ENCODE assay signal across 23 cellular contexts in genomic region chr7:103805376-103805775, GRCh38.
DNase-seq lines count a peak whose midpoint lies in the region; ATAC-seq and TF ChIP-seq lines count a peak whose summit lies in the region.
"Had no signal": no experiment of that assay in that cellular context is flagged by ENCODE, and none has a peak within 500 bp of the region (broad histone marks: within the 10 kb centered on the region; RNA-seq: fewer than 3 reads in every experiment).

No MANE protein-coding gene starts in this region.

- H3K9me2 ChIP-seq in GM23338 (ENCODE audit: insufficient read depth): no peaks in the 10 kb centered on the region

- peaks cover 25% of the 10 kb centered on the region for H3K4me1 Mint-ChIP-seq in GM23338

- 0 out of 2 replicates have a peak overlapping the region, but pooled peaks have one; percentile 28 for H2AFZ ChIP-seq in GM23338
- H2AFZ ChIP-seq: PC-9 had no signal

- H3K36me3 ChIP-seq in GM23338 (ENCODE audit: insufficient read depth): no peaks in the 10 kb centered on the region
- no peaks in the 10 kb centered on the region for H3K36me3 ChIP-seq in brain microvascular endothelial cell (replicated peaks)

- H3K27me3 ChIP-seq in GM23338 (ENCODE audit: insufficient read depth) (no peaks in the 10 kb centered on the region), brain microvascular endothelial cell (replicated peaks) (no peaks in the 10 kb centered on the region)

- peaks cover 13% of the 10 kb centered on the region for H3K4me1 ChIP-seq in GM23338 (ENCODE audit: insufficient read depth)

- intact Hi-C loops in left cardiac atrium (cut with DNase I): no loop called here

- no peak for ATAC-seq in GM23338
- no peak for ATAC-seq in left cardiac atrium
- ATAC-seq: HCT116 had no signal

- 0 out of 3 replicates have a peak, but pooled peaks cover 2% of the 10 kb centered on the region for H3K9me3 Mint-ChIP-seq in GM23338

- no peaks in the 10 kb centered on the region for H3K27me3 Mint-ChIP-seq in GM23338 (ENCODE audit: insufficient read depth, low read depth, poor library complexity)
- H3K27me3 Mint-ChIP-seq: CD4-positive, alpha-beta memory T cell; IgD-negative memory B cell had no signal

- H3K79me2 ChIP-seq in GM23338 (replicated peaks; ENCODE audit: insufficient read depth): no peaks in the 10 kb centered on the region

- H3K27ac Mint-ChIP-seq in GM23338: no peak overlapping the region
- H3K27ac Mint-ChIP-seq: CD4-positive, alpha-beta memory T cell; IgD-negative memory B cell had no signal

- no peaks in the 10 kb centered on the region; the same call in 1 of the 2 replicates for H4K20me1 ChIP-seq in GM23338 (replicated peaks; ENCODE audit: insufficient read depth)

- H3K27ac ChIP-seq in GM23338 (ENCODE audit: low read depth): no peak overlapping the region
- no peak overlapping the region for H3K27ac ChIP-seq in brain microvascular endothelial cell
- H3K27ac ChIP-seq: KMS-11, PC-9 had no signal

- in situ Hi-C loops in brain microvascular endothelial cell (cut with HindIII; ENCODE audit: low pct_ligation_motif_present, low sequenced_read_pairs): no loop called here

- DNase-seq in GM23338 (ENCODE audit: low spot score): no peak
- DNase-seq in brain microvascular endothelial cell: peak; percentile 6
- peak; percentile 12 for DNase-seq in kidney glomerular epithelial cell (lab: John Stamatoyannopoulos, UW)
- DNase-seq in stromal cell of bone marrow (ENCODE audit: low read depth): peak; percentile 5
- no peak for DNase-seq in left cardiac atrium
- DNase-seq in inferior parietal cortex (ENCODE audit: extremely low spot score): no peak
- no peak for DNase-seq in NCI-H1694 (lab: John Stamatoyannopoulos, UW)
- DNase-seq: C1 segment of cervical spinal cord; CD4-positive, alpha-beta memory T cell; COR-L47; GF-D8; NCI-H1048; NCI-H187; NCI-H2081 treated with DMSO at 0.1 percent for 48 hours; NCI-H2171; NCI-H226; NCI-H510A; PC-9; RPMI8226; SHP77 had no signal

- H3K36me3 Mint-ChIP-seq in GM23338 (ENCODE audit: low read depth): no peaks in the 10 kb centered on the region
- H3K36me3 Mint-ChIP-seq: CD4-positive, alpha-beta memory T cell; IgD-negative memory B cell had no signal

- H3K4me3 ChIP-seq in GM23338: no peak overlapping the region
- H3K4me3 ChIP-seq in brain microvascular endothelial cell (ENCODE audit: low read depth, low read length): no peak overlapping the region
- H3K4me3 ChIP-seq: PC-9 had no signal

- H3K4me3 Mint-ChIP-seq in GM23338: no peak overlapping the region
- H3K4me3 Mint-ChIP-seq: CD4-positive, alpha-beta memory T cell; IgD-negative memory B cell had no signal

- no peak overlapping the region for H3K4me2 ChIP-seq in GM23338
- H3K4me2 ChIP-seq: KMS-11, PC-9 had no signal

- H3F3A ChIP-seq in GM23338 (replicated peaks; ENCODE audit: low read depth): no peaks in the 10 kb centered on the region

- no peak for TF ChIP-seq CTCF in GM23338 (conservative IDR thresholded peaks at IDR 0.05; ENCODE audit: low read depth in 2 of 2)
- no peak for TF ChIP-seq CTCF in brain microvascular endothelial cell (IDR thresholded peaks at IDR 0.05; ENCODE audit: low read depth, low read length, missing control alignments)

TF ChIP-seq in GM23338, 12 proteins besides CTCF, POLR2A, EP300 and RAD21 (continues in another document):
- TF ChIP-seq STAT1 (IDR thresholded peaks at IDR 0.05; ENCODE audit: unreplicated experiment) (no peak), POLR2AphosphoS5 (IDR thresholded peaks at IDR 0.05; ENCODE audit: low read depth) (no peak), ZNF462 (CRISPR knock-in tag; IDR thresholded peaks at IDR 0.05) (no peak), REST (IDR thresholded peaks at IDR 0.05; ENCODE audit: unreplicated experiment) (no peak), JUNB (IDR thresholded peaks at IDR 0.05; ENCODE audit: unreplicated experiment) (no peak), ETS1 (IDR thresholded peaks at IDR 0.05) (no peak)

Comparison
In these comparisons a context has a peak if more than half of its experiments do, and no peak if none do; other contexts are left out.
1. DNase-seq: peak in brain microvascular endothelial cell (single experiment), kidney glomerular epithelial cell (single experiment) and stromal cell of bone marrow (single experiment); none in GM23338 (single experiment), left cardiac atrium (single experiment), inferior parietal cortex (single experiment) and NCI-H1694 (single experiment).